Comparison of ENCODE assay signal across 22 cellular contexts in genomic region chr5:21181726-21182125, GRCh38.
DNase-seq lines count a peak whose midpoint lies in the region; ATAC-seq, FAIRE-seq and TF ChIP-seq lines count a peak whose summit lies in the region.
"Had no signal": no experiment of that assay in that cellular context is flagged by ENCODE, and none has a peak within 500 bp of the region (broad histone marks: within the 10 kb centered on the region; RNA-seq: fewer than 3 reads in every experiment).

No MANE protein-coding gene starts in this region.

- H3K27ac ChIP-seq in mesenchymal stem cell (ENCODE audit: low read length, poor library complexity, severe bottlenecking) = no peak overlapping the region
- H3K27ac ChIP-seq in caudate nucleus (ENCODE audit: low read depth, low read length) = no peak overlapping the region
- no peak overlapping the region for H3K27ac ChIP-seq in aorta (ENCODE audit: low read depth in 1 of 2, low read length in 2 of 2)
- H3K27ac ChIP-seq: SJCRH30 had no signal

- peak overlapping the region in 1 of 2 experiments; percentile 9 for H3K4ac ChIP-seq in mesenchymal stem cell (ENCODE audit: low read depth in 1 of 2, low read length in 2 of 2)

- H3K4me1 Mint-ChIP-seq in type B pancreatic cell (ENCODE audit: unreplicated experiment) = peaks cover 14% of the 10 kb centered on the region

- H3K4me1 ChIP-seq in mesenchymal stem cell (ENCODE audit: control insufficient read depth, insufficient read depth, low read depth, low read length) (no peaks in the 10 kb centered on the region), aorta (ENCODE audit: control insufficient read depth in 1 of 2, insufficient read depth in 2 of 2, low read length in 2 of 2) (no peaks in the 10 kb centered on the region)
- H3K4me1 ChIP-seq: BE2C, SJCRH30 had no signal

- no peak overlapping the region for H3K4me3 Mint-ChIP-seq in type B pancreatic cell
- H3K4me3 Mint-ChIP-seq: HFFc6 had no signal

- 46% methylated on average over 3 of the region's 3 CpGs for WGBS in mesenchymal stem cell
- WGBS in aorta, 2 donors = 24 to 37% methylated on average over 3 of the region's 3 CpGs

- H2BK15ac ChIP-seq in mesenchymal stem cell (ENCODE audit: low read depth, poor library complexity, severe bottlenecking) = no peak overlapping the region

- TF ChIP-seq CTCF in type B pancreatic cell (conservative IDR thresholded peaks at IDR 0.05) = no peak

- no peak overlapping the region for H3K9ac ChIP-seq in mesenchymal stem cell (ENCODE audit: low read length)

- H3K27me3 Mint-ChIP-seq in type B pancreatic cell = no peaks in the 10 kb centered on the region

- no peak overlapping the region for H3K4me2 ChIP-seq in mesenchymal stem cell (ENCODE audit: low read length, poor library complexity, severe bottlenecking)

- no peak overlapping the region for H2BK12ac ChIP-seq in mesenchymal stem cell (ENCODE audit: low read length in 2 of 2)

- no peak overlapping the region for H3K4me3 ChIP-seq in mesenchymal stem cell (ENCODE audit: insufficient read depth in 1 of 2, low read depth in 1 of 2, low read length in 2 of 2)
- H3K4me3 ChIP-seq in aorta (ENCODE audit: low read length in 2 of 2) = no peak overlapping the region
- H3K4me3 ChIP-seq: SJCRH30 had no signal

- H3K9me3 Mint-ChIP-seq in type B pancreatic cell = peaks cover 5% of the 10 kb centered on the region

- no peak for ATAC-seq in aorta (ENCODE audit: low FRiP score)

- DNase-seq in HTR-8/SVneo (ENCODE audit: insufficient read length, low spot score) (no peak), UCSD-AML1 (lab: John Stamatoyannopoulos, UW; ENCODE audit: unreplicated experiment) (peak; percentile 5), mesenchymal stem cell (peak; percentile 1), type B pancreatic cell (ENCODE audit: extremely low spot score, unreplicated experiment) (no peak), caudate nucleus (lab: John Stamatoyannopoulos, UW) (no peak), SW 1271 (lab: John Stamatoyannopoulos, UW) (no peak), aorta (no peak)
- DNase-seq: BE2C, DMS53, EL, H7, HFFc6, KBM-7, NCI-H1092, NCI-H1436 treated with DMSO at 0.1 percent for 48 hours, NCI-H1930, NCI-H2227 treated with DMSO at 0.1 percent for 48 hours, NCI-H510A, NCI-H774 had no signal

- H3K27ac Mint-ChIP-seq in type B pancreatic cell = peak overlapping the region; percentile 50
- H3K27ac Mint-ChIP-seq: HFFc6 had no signal

- H3K18ac ChIP-seq in mesenchymal stem cell (ENCODE audit: low read depth in 1 of 2, low read length in 2 of 2) = no peak overlapping the region

- no peaks in the 10 kb centered on the region for H3K27me3 ChIP-seq in mesenchymal stem cell (ENCODE audit: control insufficient read depth in 1 of 2, insufficient read depth in 1 of 2, low read length in 2 of 2)
- no peaks in the 10 kb centered on the region for H3K27me3 ChIP-seq in aorta (ENCODE audit: control insufficient read depth in 1 of 2, insufficient read depth in 2 of 2, low read length in 1 of 2)
- H3K27me3 ChIP-seq: BE2C, SJCRH30 had no signal

- no peak overlapping the region for H2BK120ac ChIP-seq in mesenchymal stem cell (ENCODE audit: low read depth, low read length)

- peak; percentile 64 for FAIRE-seq in HTR-8/SVneo (lab: Jason Lieb, UNC)
- FAIRE-seq: D721Med, RCC 7860 had no signal

- H3K23ac ChIP-seq in mesenchymal stem cell (ENCODE audit: low read length in 2 of 2) = no peak overlapping the region

- H3K36me3 Mint-ChIP-seq in type B pancreatic cell = peaks cover 6% of the 10 kb centered on the region

- no peak overlapping the region for H2AK5ac ChIP-seq in mesenchymal stem cell (ENCODE audit: low read length, severe bottlenecking)

- no peaks in the 10 kb centered on the region for H3K79me1 ChIP-seq in mesenchymal stem cell (replicated peaks; ENCODE audit: low read length, poor library complexity, severe bottlenecking)

- H4K8ac ChIP-seq in mesenchymal stem cell (ENCODE audit: low read length) = peak overlapping the region; percentile 19

- no peak overlapping the region for H3K14ac ChIP-seq in mesenchymal stem cell (ENCODE audit: low read length in 2 of 2)

- H3K36me3 ChIP-seq in mesenchymal stem cell (ENCODE audit: control insufficient read depth in 1 of 2, insufficient read depth in 2 of 2, low read depth in 1 of 2, low read length in 2 of 2) = no peaks in the 10 kb centered on the region
- H3K36me3 ChIP-seq in aorta (ENCODE audit: control insufficient read depth in 1 of 2, insufficient read depth in 2 of 2, low read length in 1 of 2) = no peaks in the 10 kb centered on the region
- H3K36me3 ChIP-seq: BE2C, SJCRH30 had no signal

- no peak overlapping the region for H2BK5ac ChIP-seq in mesenchymal stem cell (ENCODE audit: low read depth, low read length, poor library complexity, severe bottlenecking)

- intact Hi-C loops in aorta (cut with DNase I) = no loop called here

- peaks cover 14% of the 10 kb centered on the region for H3K9me3 ChIP-seq in mesenchymal stem cell (ENCODE audit: control insufficient read depth, low read length)
- H3K9me3 ChIP-seq in aorta (ENCODE audit: control insufficient read depth, low read length) = peaks cover 1% of the 10 kb centered on the region
- H3K9me3 ChIP-seq: BE2C, SJCRH30 had no signal

- H4K91ac ChIP-seq in mesenchymal stem cell (ENCODE audit: low read length) = no peak overlapping the region

- H2AFZ ChIP-seq in mesenchymal stem cell (ENCODE audit: low read depth, low read length) = no peak overlapping the region

Comparison
In these comparisons a context has a peak if more than half of its experiments do, and no peak if none do; other contexts are left out.
1. DNase-seq: peak in UCSD-AML1 (single experiment) and mesenchymal stem cell (single experiment); none in HTR-8/SVneo (single experiment), type B pancreatic cell (single experiment), caudate nucleus (0 of 61), SW 1271 (0 of 2) and aorta (0 of 2).